ENCODE assay signal across 8 cellular contexts in the genomic region with DNA sequence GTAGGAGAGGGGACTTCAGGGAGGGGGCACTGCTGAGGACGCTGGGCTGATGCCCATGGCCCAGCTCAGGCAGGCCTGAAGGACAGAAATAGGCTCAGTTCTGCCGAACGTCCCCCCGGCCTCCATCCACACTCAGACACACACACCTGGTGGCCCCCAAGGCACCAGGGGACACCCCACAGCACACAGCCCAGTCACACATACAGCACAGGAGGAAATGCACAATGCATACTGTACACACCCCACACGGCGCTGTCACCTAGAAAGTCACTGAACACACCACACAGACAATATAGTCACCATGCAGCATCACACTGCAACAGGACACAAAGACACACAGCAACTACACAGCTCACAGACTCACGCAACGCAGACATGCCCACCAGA. TPM values are rescaled to one million over a fixed set of nuclear protein-coding genes. Genes with fewer than 3 reads are reported as not detected.
A peak's percentile ranks its signal among the peaks of the same experiment; 100 is the strongest.
DNase-seq lines count a peak whose midpoint lies in the region; ATAC-seq and TF ChIP-seq lines count a peak whose summit lies in the region.

No MANE protein-coding gene starts in this region.

- peaks cover 49% of the 10 kb centered on the region for H3K4me1 ChIP-seq in DOHH2 (ENCODE audit: control insufficient read depth, low read length)

- H3K36me3 ChIP-seq in DOHH2 (ENCODE audit: control insufficient read depth, low read length), result no peaks in the 10 kb centered on the region

- TF ChIP-seq CTCF in DOHH2 (IDR thresholded peaks at IDR 0.05; ENCODE audit: low read depth, low read length, poor library complexity, severe bottlenecking), result peak; percentile 33

- H3K27ac ChIP-seq in DOHH2 (ENCODE audit: low read depth, low read length), result peak overlapping the region; percentile 54

- H3K27me3 ChIP-seq in DOHH2 (ENCODE audit: control insufficient read depth, low read length), result no peaks in the 10 kb centered on the region

- peak overlapping the region; percentile 91 for H3K27ac Mint-ChIP-seq in activated naive CD8-positive, alpha-beta T cell
- H3K27ac Mint-ChIP-seq in naive B cell, result peak overlapping the region; percentile 67 to 98 (median 94)

- no peaks in the 10 kb centered on the region for H3K27me3 Mint-ChIP-seq in activated naive CD8-positive, alpha-beta T cell
- H3K27me3 Mint-ChIP-seq in naive B cell, result no peaks in the 10 kb centered on the region

- peaks cover 62% of the 10 kb centered on the region for H3K4me1 Mint-ChIP-seq in activated naive CD8-positive, alpha-beta T cell (ENCODE audit: low read depth)
- H3K4me1 Mint-ChIP-seq in naive B cell, result peaks cover 54 to 73% (median 69%) of the 10 kb centered on the region in 3 donors

- DNase-seq in NAMALWA (ENCODE audit: low spot score), result peak; percentile 64
- DNase-seq in naive B cell, result no peak
- no peak for DNase-seq in DMS153 treated with DMSO at 0.1 percent for 48 hours (lab: John Stamatoyannopoulos, UW; ENCODE audit: unreplicated experiment)
- DNase-seq in kidney tubule cell (ENCODE audit: low spot score), result no peak
- no peak for DNase-seq in AG08396 (ENCODE audit: low spot score)

- H3K4me3 ChIP-seq in DOHH2 (ENCODE audit: low read length), result peak overlapping the region; percentile 85

- H4K20me1 ChIP-seq in DOHH2 (ENCODE audit: control insufficient read depth, insufficient read depth, low read depth, low read length), result no peaks in the 10 kb centered on the region

- no peaks in the 10 kb centered on the region for H3K36me3 Mint-ChIP-seq in activated naive CD8-positive, alpha-beta T cell
- peaks cover 0 to 8% of the 10 kb centered on the region in 2 donors for H3K36me3 Mint-ChIP-seq in naive B cell

- no peaks in the 10 kb centered on the region for H3K9me3 Mint-ChIP-seq in activated naive CD8-positive, alpha-beta T cell (ENCODE audit: low read depth)
- H3K9me3 Mint-ChIP-seq in naive B cell, result peaks cover 0 to 7% (median 0%) of the 10 kb centered on the region in 7 donors

- H3K4me3 Mint-ChIP-seq in activated naive CD8-positive, alpha-beta T cell, result peak overlapping the region; percentile 91
- peak overlapping the region; percentile 87 to 98 (median 93) for H3K4me3 Mint-ChIP-seq in naive B cell

- H3K79me2 ChIP-seq in DOHH2 (ENCODE audit: control insufficient read depth, low read length), result peaks cover 17% of the 10 kb centered on the region

- ATAC-seq in naive B cell (ENCODE audit: low read depth in 2 of 2) (no peak), GM21390 (IDR thresholded peaks at IDR 0.05; ENCODE audit: unreplicated experiment) (no peak)

- no peaks in the 10 kb centered on the region for H3K9me2 ChIP-seq in DOHH2 (replicated peaks; ENCODE audit: control insufficient read depth, low read length)

- H3K9me3 ChIP-seq in DOHH2 (ENCODE audit: control insufficient read depth, insufficient read depth, low read length), result no peaks in the 10 kb centered on the region

- H3F3A ChIP-seq in DOHH2 (ENCODE audit: control insufficient read depth, insufficient read depth), result peaks cover 3% of the 10 kb centered on the region; the same call in 1 of the 2 replicates

- peak overlapping the region; percentile 91 for H3K4me2 ChIP-seq in DOHH2 (ENCODE audit: low read length)

RNA-seq across cellular contexts. Expression of gene SYTL1, which starts 0.6 kb away (rescaled TPM):
- 100 to 1,000 TPM in 1 of 6 donors, 10 to 100 TPM in 5; 63.3 to 110 (median 79.9) TPM for polyA plus RNA-seq in naive B cell (ENCODE audit: low read depth in 6 of 6)

RNA-seq across cellular contexts. Expression of gene TMEM222, which starts 20.4 kb away (rescaled TPM):
- polyA plus RNA-seq in naive B cell (ENCODE audit: low read depth in 6 of 6), result 10 to 100 TPM; 59.7 to 80.2 (median 74.2) TPM

RNA-seq across cellular contexts. Expression of gene MAP3K6, which starts 24.4 kb away (rescaled TPM):
- 1 to 10 TPM in 4 of 6 donors, under 1 TPM in 1, not detected in 1; 0.80 to 2.7 (median 2.0) TPM for polyA plus RNA-seq in naive B cell (ENCODE audit: low read depth in 6 of 6)

RNA-seq across cellular contexts. Expression of gene FCN3, which starts 32.2 kb away (rescaled TPM):
- polyA plus RNA-seq in naive B cell (ENCODE audit: low read depth in 6 of 6), result not detected

RNA-seq across cellular contexts. Expression of gene CD164L2, which starts 40.7 kb away (rescaled TPM):
- polyA plus RNA-seq in naive B cell (ENCODE audit: low read depth in 6 of 6), result not detected
